ENCODE assay signal across 12 cellular contexts in genomic region chr2:43135583-43135982, GRCh38.
DNase-seq lines count a peak whose midpoint lies in the region; ATAC-seq and TF ChIP-seq lines count a peak whose summit lies in the region.
"Had no signal": no experiment of that assay in that cellular context is flagged by ENCODE, and none has a peak within 500 bp of the region (broad histone marks: within the 10 kb centered on the region; RNA-seq: fewer than 3 reads in every experiment).

No MANE protein-coding gene starts in this region.

- no peaks in the 10 kb centered on the region for H3K36me3 ChIP-seq in esophagus squamous epithelium

- peaks cover 12% of the 10 kb centered on the region for H3K36me3 Mint-ChIP-seq in T-helper 2 cell treated with Interferon-gamma antibody and Interleukin-4, amounts not matched to agents 5 μg/mL and 100 μg/mL, for 36 hours (ENCODE audit: low read depth)
- H3K36me3 Mint-ChIP-seq in T-cell: no peaks in the 10 kb centered on the region

- H3K27ac Mint-ChIP-seq in T-helper 2 cell treated with Interferon-gamma antibody and Interleukin-4, amounts not matched to agents 5 μg/mL and 100 μg/mL, for 36 hours: peak overlapping the region; percentile 97
- peak overlapping the region; percentile 99 to 100 for H3K27ac Mint-ChIP-seq in T-cell

- no peak overlapping the region for H3K4me3 ChIP-seq in esophagus squamous epithelium
- H3K4me3 ChIP-seq in skin epidermis: no peak overlapping the region
- H3K4me3 ChIP-seq: body of pancreas had no signal

- H3K27me3 ChIP-seq in esophagus squamous epithelium: no peaks in the 10 kb centered on the region
- H3K27me3 ChIP-seq: body of pancreas had no signal

- TF ChIP-seq CTCF in esophagus squamous epithelium (IDR thresholded peaks at IDR 0.05): no peak

- CTCF ChIA-PET in T-cell (lab: Charles Lee): interaction anchor here (0.5 to 3.6 kb wide), 7 partner anchors 8 to 94 kb away, joined by 3 to 20 read pairs (median 7); no protein-coding TSS in a partner anchor

- intact Hi-C loops in esophagus squamous epithelium (cut with DNase I) (no loop called here), sciatic nerve (cut with DNase I) (loop anchor here (10.0 kb wide), 1 partner anchor 89 kb away; the partner anchor contains the start of gene ZFP36L2)

- DNase-seq in T-helper 2 cell treated with Interferon-gamma antibody and Interleukin-4, amounts not matched to agents 5 μg/mL and 100 μg/mL, for 36 hours (ENCODE audit: low spot score): no peak
- DNase-seq in T-helper 2 cell (no peak), T-cell (no peak), esophagus squamous epithelium (lab: John Stamatoyannopoulos, UW) (no peak), sciatic nerve (ENCODE audit: low spot score) (no peak), SKM-1 treated with dmso at 0.1 percent for 144 hours (lab: John Stamatoyannopoulos, UW; ENCODE audit: unreplicated experiment) (no peak)
- DNase-seq: activated CD4-positive, alpha-beta T cell treated with anti-CD3 and anti-CD28 coated beads for 1 hour; body of pancreas; GF-D8; NCI-H1694 had no signal

- H3K27ac ChIP-seq in esophagus squamous epithelium: peak overlapping the region in 3 of 4 donors; percentile 36 to 90 (median 58)
- peak overlapping the region in 19 of 21 experiments; percentile 17 to 93 (median 73) for H3K27ac ChIP-seq in skin epidermis
- H3K27ac ChIP-seq: body of pancreas had no signal

- peaks cover 42 to 99% (median 68%) of the 10 kb centered on the region in 3 donors for H3K4me1 ChIP-seq in esophagus squamous epithelium

- no peaks in the 10 kb centered on the region for H3K9me3 ChIP-seq in esophagus squamous epithelium
- H3K9me3 ChIP-seq: body of pancreas had no signal

- peak overlapping the region; percentile 80 for H3K4me3 Mint-ChIP-seq in T-helper 2 cell treated with Interferon-gamma antibody and Interleukin-4, amounts not matched to agents 5 μg/mL and 100 μg/mL, for 36 hours
- peak overlapping the region in 2 of 3 donors; percentile 41 to 63 for H3K4me3 Mint-ChIP-seq in T-cell

- WGBS in esophagus squamous epithelium, 2 donors: 86 to 91% methylated on average over 4 to 5 of the region's 6 CpGs

- ATAC-seq in T-cell (replicated peaks in 1 of 4) (no peak), sciatic nerve (no peak), GM18868 (IDR thresholded peaks at IDR 0.05; ENCODE audit: unreplicated experiment) (no peak)
- ATAC-seq: body of pancreas had no signal

- no peaks in the 10 kb centered on the region for H3K27me3 Mint-ChIP-seq in T-helper 2 cell treated with Interferon-gamma antibody and Interleukin-4, amounts not matched to agents 5 μg/mL and 100 μg/mL, for 36 hours (ENCODE audit: low read depth)
- no peaks in the 10 kb centered on the region for H3K27me3 Mint-ChIP-seq in T-cell

- peaks cover 84% of the 10 kb centered on the region for H3K4me1 Mint-ChIP-seq in T-helper 2 cell treated with Interferon-gamma antibody and Interleukin-4, amounts not matched to agents 5 μg/mL and 100 μg/mL, for 36 hours (ENCODE audit: low read depth)
- H3K4me1 Mint-ChIP-seq in T-cell: peaks cover 95 to 96% (median 96%) of the 10 kb centered on the region in 3 donors

- no peaks in the 10 kb centered on the region for H3K9me3 Mint-ChIP-seq in T-helper 2 cell treated with Interferon-gamma antibody and Interleukin-4, amounts not matched to agents 5 μg/mL and 100 μg/mL, for 36 hours
- no peaks in the 10 kb centered on the region for H3K9me3 Mint-ChIP-seq in T-cell

- POLR2A ChIA-PET in T-cell (lab: Charles Lee): interaction anchor here (0.6 to 3.2 kb wide), 6 partner anchors 14 to 91 kb away, joined by 3 to 14 read pairs (median 3); no protein-coding TSS in a partner anchor

- TF ChIP-seq POLR2A in esophagus squamous epithelium (IDR thresholded peaks at IDR 0.05): no peak
